30 cellular contexts compared by ENCODE assay signal in genomic region chr5:9009931-9010652, GRCh38.
DNase-seq lines count a peak whose midpoint lies in the region; ATAC-seq and TF ChIP-seq lines count a peak whose summit lies in the region.
"Had no signal": no experiment of that assay in that cellular context is flagged by ENCODE, and none has a peak within 500 bp of the region (broad histone marks: within the 10 kb centered on the region; RNA-seq: fewer than 3 reads in every experiment).

No MANE protein-coding gene starts in this region.

- TF ChIP-seq POLR2A in breast epithelium (IDR thresholded peaks at IDR 0.05): no peak

- intact Hi-C loops in MCF 10A (cut with micrococcal nuclease): no loop called here
- intact Hi-C loops in breast epithelium (cut with DNase I; ENCODE audit: low total_unique reads): no loop called here

- no peaks in the 10 kb centered on the region for H3K36me3 Mint-ChIP-seq in MCF 10A (ENCODE audit: insufficient read depth, unreplicated experiment)
- H3K36me3 Mint-ChIP-seq: activated CD4-positive, alpha-beta memory T cell treated with anti-CD3 and anti-CD28 coated beads for 36 hours; activated naive CD8-positive, alpha-beta T cell treated with anti-CD3 and anti-CD28 coated beads, Interleukin-2, amount 10 ng/mL, durations not matched to agents 7 days and 5 days; CD4-positive, alpha-beta memory T cell; stimulated activated naive B cell treated with anti-CD40 and anti-IgM and Interleukin-4, amounts not matched to agents 10 μg/mL and 1 μg/mL and 100 μg/mL, for 72 hours had no signal

- peaks cover 28% of the 10 kb centered on the region for H3K4me1 Mint-ChIP-seq in MCF 10A (ENCODE audit: insufficient read depth, unreplicated experiment)
- H3K4me1 Mint-ChIP-seq: activated naive CD8-positive, alpha-beta T cell treated with anti-CD3 and anti-CD28 coated beads, Interleukin-2, amount 10 ng/mL, durations not matched to agents 7 days and 5 days; CD4-positive, alpha-beta memory T cell; central memory CD8-positive, alpha-beta T cell; naive B cell; stimulated activated naive B cell treated with anti-CD40 and anti-IgM and Interleukin-4, amounts not matched to agents 10 μg/mL and 1 μg/mL and 100 μg/mL, for 72 hours had no signal

- no peak for ATAC-seq in GM21526 (IDR thresholded peaks at IDR 0.05; ENCODE audit: low FRiP score, unreplicated experiment)
- ATAC-seq: left lung; sciatic nerve; stimulated activated naive B cell treated with anti-CD40 and anti-IgM and Interleukin-4, amounts not matched to agents 10 μg/mL and 1 μg/mL and 100 μg/mL, for 72 hours; upper lobe of right lung had no signal

- DNase-seq in MCF 10A (ENCODE audit: unreplicated experiment) (peak; percentile 52), breast epithelium (ENCODE audit: low spot score in 2 of 2) (no peak), choroid plexus epithelial cell (ENCODE audit: low read depth) (peak; percentile 64), fibroblast of villous mesenchyme (ENCODE audit: low read depth) (peak; percentile 31), mucosa of gallbladder (ENCODE audit: low spot score) (no peak), NCI-H1105 treated with DMSO at 0.1 percent for 48 hours (lab: John Stamatoyannopoulos, UW) (no peak)
- DNase-seq in activated T-cell treated with anti-CD3 and anti-CD28 coated beads, Interleukin-2, amount 50 U/mL, for 48 hours: no peak
- DNase-seq: activated CD4-positive, alpha-beta memory T cell treated with anti-CD3 and anti-CD28 coated beads for 36 hours; activated CD4-positive, CD25-positive, alpha-beta regulatory T cell treated with anti-CD3 and anti-CD28 coated beads, Interleukin-2, amount 50 U/mL, for 72 hours; activated effector memory CD4-positive, alpha-beta T cell treated with Interleukin-2 at 50 U/mL for 16 hours; activated naive CD8-positive, alpha-beta T cell treated with anti-CD3 and anti-CD28 coated beads, Interleukin-2, amount 10 ng/mL, durations not matched to agents 7 days and 5 days; CD4-positive, alpha-beta memory T cell; dermis blood vessel endothelial cell; left lung; MM.1S; naive B cell; NCI-H1436; NCI-H2081 treated with DMSO at 0.1 percent for 48 hours; NCI-H82; RPMI8226; stimulated activated naive B cell treated with anti-CD40 and anti-IgM and Interleukin-4, amounts not matched to agents 10 μg/mL and 1 μg/mL and 100 μg/mL, for 72 hours; upper lobe of right lung had no signal

- no peaks in the 10 kb centered on the region for H3K4me1 ChIP-seq in breast epithelium
- H3K4me1 ChIP-seq: HAP-1, left lung, suprapubic skin, upper lobe of right lung had no signal

- no TSS peak for BruUV-seq in MCF 10A (replicated peaks; lab: Mats Ljungman, UMichigan)

- no peaks in the 10 kb centered on the region for H3K27me3 Mint-ChIP-seq in MCF 10A (ENCODE audit: insufficient read depth, unreplicated experiment)
- H3K27me3 Mint-ChIP-seq: activated CD4-positive, alpha-beta memory T cell treated with anti-CD3 and anti-CD28 coated beads for 36 hours; activated naive CD8-positive, alpha-beta T cell treated with anti-CD3 and anti-CD28 coated beads, Interleukin-2, amount 10 ng/mL, durations not matched to agents 7 days and 5 days; central memory CD8-positive, alpha-beta T cell had no signal

- CTCF ChIA-PET in MCF 10A (lab: Yijun Ruan, JAX): interaction anchor here (0.6 kb wide), 1 partner anchor 487 kb away, joined by 4 read pairs; no protein-coding TSS in a partner anchor

- no peak overlapping the region for H3K4me3 ChIP-seq in breast epithelium
- H3K4me3 ChIP-seq in choroid plexus epithelial cell (ENCODE audit: low read depth, low read length): no peak overlapping the region
- H3K4me3 ChIP-seq in fibroblast of villous mesenchyme (ENCODE audit: low read depth, low read length): no peak overlapping the region
- H3K4me3 ChIP-seq: HAP-1, left lung, suprapubic skin, upper lobe of right lung had no signal

- H3K27ac Mint-ChIP-seq in MCF 10A (ENCODE audit: low read depth, unreplicated experiment): peak overlapping the region; percentile 60
- H3K27ac Mint-ChIP-seq: activated CD4-positive, alpha-beta memory T cell treated with anti-CD3 and anti-CD28 coated beads for 36 hours; activated naive CD8-positive, alpha-beta T cell treated with anti-CD3 and anti-CD28 coated beads, Interleukin-2, amount 10 ng/mL, durations not matched to agents 7 days and 5 days; CD4-positive, alpha-beta memory T cell; naive B cell; progenitor cell of endocrine pancreas; stimulated activated naive B cell treated with anti-CD40 and anti-IgM and Interleukin-4, amounts not matched to agents 10 μg/mL and 1 μg/mL and 100 μg/mL, for 72 hours had no signal

- H3K36me3 ChIP-seq in breast epithelium: no peaks in the 10 kb centered on the region
- H3K36me3 ChIP-seq: HAP-1, left lung, neutrophil, suprapubic skin, upper lobe of right lung had no signal

- H3K4me3 Mint-ChIP-seq in MCF 10A (ENCODE audit: unreplicated experiment): no peak overlapping the region
- H3K4me3 Mint-ChIP-seq: activated CD4-positive, alpha-beta memory T cell treated with anti-CD3 and anti-CD28 coated beads for 36 hours; activated naive CD8-positive, alpha-beta T cell treated with anti-CD3 and anti-CD28 coated beads, Interleukin-2, amount 10 ng/mL, durations not matched to agents 7 days and 5 days; CD4-positive, alpha-beta memory T cell; central memory CD8-positive, alpha-beta T cell; naive B cell; stimulated activated naive B cell treated with anti-CD40 and anti-IgM and Interleukin-4, amounts not matched to agents 10 μg/mL and 1 μg/mL and 100 μg/mL, for 72 hours had no signal

- no peaks in the 10 kb centered on the region for H3K9me3 Mint-ChIP-seq in MCF 10A (ENCODE audit: unreplicated experiment)

- TF ChIP-seq CTCF in MCF 10A (IDR thresholded peaks at IDR 0.05; ENCODE audit: unreplicated experiment) (no peak), breast epithelium (IDR thresholded peaks at IDR 0.05) (no peak), choroid plexus epithelial cell (conservative IDR thresholded peaks at IDR 0.05; ENCODE audit: low read depth, low read length) (no peak), fibroblast of villous mesenchyme (IDR thresholded peaks at IDR 0.05; ENCODE audit: insufficient read depth, low read depth, low read length) (no peak)

- no peaks in the 10 kb centered on the region for H3K27me3 ChIP-seq in breast epithelium
- H3K27me3 ChIP-seq: left lung, neutrophil, suprapubic skin, upper lobe of right lung had no signal

- H3K27ac ChIP-seq in breast epithelium: no peak overlapping the region
- H3K27ac ChIP-seq: 22Rv1, left lung, neutrophil, suprapubic skin, upper lobe of right lung had no signal

- POLR2A ChIA-PET in MCF 10A (lab: Yijun Ruan, JAX): interaction anchor here (0.6 to 0.7 kb wide), 2 partner anchors 151 to 279 kb away, joined by 3 read pairs; no protein-coding TSS in a partner anchor

- no peaks in the 10 kb centered on the region for H3K9me3 ChIP-seq in breast epithelium
- H3K9me3 ChIP-seq: HAP-1, left lung, neutrophil, suprapubic skin, upper lobe of right lung had no signal

Comparison
In these comparisons a context has a peak if more than half of its experiments do, and no peak if none do; other contexts are left out.
1. DNase-seq: peak in MCF 10A (single experiment), choroid plexus epithelial cell (single experiment) and fibroblast of villous mesenchyme (single experiment); none in breast epithelium (0 of 2), activated T-cell treated with anti-CD3 and anti-CD28 coated beads, Interleukin-2, amount 50 U/mL, for 48 hours (0 of 2), mucosa of gallbladder (single experiment) and NCI-H1105 treated with DMSO at 0.1 percent for 48 hours (single experiment).